14 cellular contexts compared by ENCODE assay signal in genomic region chr2:3408781-3409180, GRCh38. TPM values are rescaled to one million over a fixed set of nuclear protein-coding genes. Genes with fewer than 3 reads are reported as not detected.
A peak's percentile ranks its signal among the peaks of the same experiment; 100 is the strongest.
DNase-seq lines count a peak whose midpoint lies in the region; ATAC-seq and TF ChIP-seq lines count a peak whose summit lies in the region.
"Had no signal": no experiment of that assay in that cellular context is flagged by ENCODE, and none has a peak within 500 bp of the region (broad histone marks: within the 10 kb centered on the region; RNA-seq: fewer than 3 reads in every experiment).

No MANE protein-coding gene starts in this region.

- no peak overlapping the region for H4K8ac ChIP-seq in mesenchymal stem cell (ENCODE audit: low read length)

- no peak overlapping the region for H2BK120ac ChIP-seq in mesenchymal stem cell (ENCODE audit: low read depth, low read length)

- no peak overlapping the region for H3K18ac ChIP-seq in mesenchymal stem cell (ENCODE audit: low read depth in 1 of 2, low read length in 2 of 2)

- TF ChIP-seq CTCF in CD8-positive, alpha-beta T cell (IDR thresholded peaks at IDR 0.05): no peak
- TF ChIP-seq CTCF in OCI-LY3 (IDR thresholded peaks at IDR 0.05; ENCODE audit: low read depth, low read length) (no peak), upper lobe of right lung (IDR thresholded peaks at IDR 0.05) (no peak)

- H3K4me1 ChIP-seq in CD8-positive, alpha-beta T cell (ENCODE audit: insufficient read depth, low read length): no peaks in the 10 kb centered on the region
- H3K4me1 ChIP-seq in OCI-LY3 (ENCODE audit: low read length) (peaks cover 43% of the 10 kb centered on the region), mesenchymal stem cell (ENCODE audit: control insufficient read depth, insufficient read depth, low read depth, low read length) (no peaks in the 10 kb centered on the region), upper lobe of right lung (peaks cover 8% of the 10 kb centered on the region)
- H3K4me1 ChIP-seq: Caco-2, HAP-1 had no signal

- H2BK12ac ChIP-seq in mesenchymal stem cell (ENCODE audit: low read length in 2 of 2): no peak overlapping the region

- H2BK15ac ChIP-seq in mesenchymal stem cell (ENCODE audit: low read depth, poor library complexity, severe bottlenecking): no peak overlapping the region

- peaks cover 8% of the 10 kb centered on the region for H3K36me3 ChIP-seq in CD8-positive, alpha-beta T cell (ENCODE audit: insufficient read depth, low read length)
- H3K36me3 ChIP-seq in OCI-LY3 (replicated peaks; ENCODE audit: low read depth, low read length) (peaks cover 55% of the 10 kb centered on the region), mesenchymal stem cell (ENCODE audit: control insufficient read depth in 1 of 2, insufficient read depth in 2 of 2, low read depth in 1 of 2, low read length in 2 of 2) (peaks cover 15 to 52% of the 10 kb centered on the region in 2 experiments), upper lobe of right lung (peaks cover 4% of the 10 kb centered on the region)

- DNase-seq in CD8-positive, alpha-beta T cell: no peak
- DNase-seq in mesenchymal stem cell: no peak
- DNase-seq in upper lobe of right lung: no peak
- no peak for DNase-seq in stimulated activated naive CD8-positive, alpha-beta T cell treated with anti-CD3 and anti-CD28 coated beads, Interleukin-15, Interleukin-2, amounts not matched to agents 100 U/mL and 50 U/mL, for 24 hours
- no peak for DNase-seq in HT-29 (ENCODE audit: low spot score)
- DNase-seq: C1 segment of cervical spinal cord; Caco-2; CD4-positive, alpha-beta memory T cell; DMS153; DND-41; GOT3; HFFc6 had no signal

- H3K27me3 ChIP-seq in CD8-positive, alpha-beta T cell (ENCODE audit: insufficient read depth, low read length): no peaks in the 10 kb centered on the region
- H3K27me3 ChIP-seq in OCI-LY3 (ENCODE audit: low read depth, low read length) (no peaks in the 10 kb centered on the region), mesenchymal stem cell (ENCODE audit: control insufficient read depth in 1 of 2, insufficient read depth in 1 of 2, low read length in 2 of 2) (no peaks in the 10 kb centered on the region), upper lobe of right lung (no peaks in the 10 kb centered on the region)

- no peak overlapping the region for H3K27ac ChIP-seq in CD8-positive, alpha-beta T cell (ENCODE audit: low read depth, low read length)
- H3K27ac ChIP-seq in OCI-LY3 (ENCODE audit: low read length) (peak overlapping the region; percentile 87), mesenchymal stem cell (ENCODE audit: low read length, poor library complexity, severe bottlenecking) (no peak overlapping the region), upper lobe of right lung (no peak overlapping the region)

- H2AFZ ChIP-seq in OCI-LY3 (ENCODE audit: low read depth, low read length) (no peak overlapping the region), mesenchymal stem cell (ENCODE audit: low read depth, low read length) (no peak overlapping the region)

- H3K9ac ChIP-seq in OCI-LY3 (ENCODE audit: low read length) (no peak overlapping the region), mesenchymal stem cell (ENCODE audit: low read length) (no peak overlapping the region)

- no peak overlapping the region for H3K4ac ChIP-seq in mesenchymal stem cell (ENCODE audit: low read depth in 1 of 2, low read length in 2 of 2)

- intact Hi-C loops in CD8-positive, alpha-beta T cell (cut with DNase I, micrococcal nuclease): no loop called here
- intact Hi-C loops in upper lobe of right lung (cut with DNase I): no loop called here

- H3K79me1 ChIP-seq in mesenchymal stem cell (replicated peaks; ENCODE audit: low read length, poor library complexity, severe bottlenecking): peaks cover 35% of the 10 kb centered on the region

- no peaks in the 10 kb centered on the region for H3K9me3 ChIP-seq in CD8-positive, alpha-beta T cell (ENCODE audit: low read length)
- H3K9me3 ChIP-seq in OCI-LY3 (ENCODE audit: insufficient read depth, low read length): no peaks in the 10 kb centered on the region
- no peaks in the 10 kb centered on the region for H3K9me3 ChIP-seq in mesenchymal stem cell (ENCODE audit: control insufficient read depth, low read length)
- no peaks in the 10 kb centered on the region for H3K9me3 ChIP-seq in upper lobe of right lung
- H3K9me3 ChIP-seq: Caco-2, HAP-1 had no signal

- H3K36me3 Mint-ChIP-seq in CD8-positive, alpha-beta T cell: peaks cover 59% of the 10 kb centered on the region

- H4K20me1 ChIP-seq in OCI-LY3 (ENCODE audit: insufficient read depth, low read length): no peaks in the 10 kb centered on the region

- peaks cover 68% of the 10 kb centered on the region for H3K79me2 ChIP-seq in OCI-LY3 (ENCODE audit: low read length)

- H3K14ac ChIP-seq in mesenchymal stem cell (ENCODE audit: low read length in 2 of 2): no peak overlapping the region

- H3K4me3 ChIP-seq in CD8-positive, alpha-beta T cell (ENCODE audit: low read depth, low read length): no peak overlapping the region
- H3K4me3 ChIP-seq in OCI-LY3 (ENCODE audit: low read length) (no peak overlapping the region), mesenchymal stem cell (ENCODE audit: insufficient read depth in 1 of 2, low read depth in 1 of 2, low read length in 2 of 2) (no peak overlapping the region), upper lobe of right lung (no peak overlapping the region)
- H3K4me3 ChIP-seq: HAP-1 had no signal

- H3K9me3 Mint-ChIP-seq in CD8-positive, alpha-beta T cell: no peaks in the 10 kb centered on the region
- H3K9me3 Mint-ChIP-seq: CD4-positive, alpha-beta memory T cell; HFFc6 had no signal

- no peak overlapping the region for H3K23ac ChIP-seq in mesenchymal stem cell (ENCODE audit: low read length in 2 of 2)

- H3K4me2 ChIP-seq in OCI-LY3 (ENCODE audit: low read length) (0 out of 2 replicates have a peak overlapping the region, but pooled peaks have one; percentile 60), mesenchymal stem cell (ENCODE audit: low read length, poor library complexity, severe bottlenecking) (no peak overlapping the region)

- H2BK5ac ChIP-seq in mesenchymal stem cell (ENCODE audit: low read depth, low read length, poor library complexity, severe bottlenecking): no peak overlapping the region

- WGBS in mesenchymal stem cell: 97% methylated on average over 13 of the region's 13 CpGs

- CTCF ChIA-PET in CD8-positive, alpha-beta T cell (lab: Charles Lee): interaction anchor here (0.7 kb wide), 1 partner anchor 15 kb away, joined by 3 read pairs; no protein-coding TSS in a partner anchor

- no peak overlapping the region for H3K4me3 Mint-ChIP-seq in CD8-positive, alpha-beta T cell
- H3K4me3 Mint-ChIP-seq: CD4-positive, alpha-beta memory T cell; HFFc6 had no signal

- H4K91ac ChIP-seq in mesenchymal stem cell (ENCODE audit: low read length): peak overlapping the region; percentile 53

- POLR2A ChIA-PET in CD8-positive, alpha-beta T cell (lab: Charles Lee): no interaction called here

- ATAC-seq in CD8-positive, alpha-beta T cell: no peak
- ATAC-seq in upper lobe of right lung: peak; percentile 23
- ATAC-seq in stimulated activated naive CD8-positive, alpha-beta T cell treated with anti-CD3 and anti-CD28 coated beads, Interleukin-15, Interleukin-2, amounts not matched to agents 100 U/mL and 50 U/mL, for 24 hours: no peak

- no peak overlapping the region for H2AK5ac ChIP-seq in mesenchymal stem cell (ENCODE audit: low read length, severe bottlenecking)

- H3K27me3 Mint-ChIP-seq in CD8-positive, alpha-beta T cell (ENCODE audit: low read depth): no peaks in the 10 kb centered on the region
- H3K27me3 Mint-ChIP-seq: CD4-positive, alpha-beta memory T cell had no signal

- peaks cover 22% of the 10 kb centered on the region for H3K4me1 Mint-ChIP-seq in CD8-positive, alpha-beta T cell (ENCODE audit: low read depth)

- H3K27ac Mint-ChIP-seq in CD8-positive, alpha-beta T cell: peak overlapping the region; percentile 32
- H3K27ac Mint-ChIP-seq: HFFc6 had no signal

RNA-seq across cellular contexts. Expression of gene TRAPPC12, which starts 29.3 kb away (rescaled TPM):
- total RNA-seq in CD8-positive, alpha-beta T cell: 10 to 100 TPM; 33.3 to 35.1 TPM
- 44.7 TPM for polyA plus RNA-seq in mesenchymal stem cell (2013, experiment 1 of 2)
- polyA plus RNA-seq in mesenchymal stem cell (2013, experiment 2 of 2): 46.6 TPM
- 89.8 TPM for total RNA-seq in upper lobe of right lung
- 77.7 and 86.8 TPM in 2 replicates for total RNA-seq in HT-29 (2014; rRNA removed; shearing (Covaris generic))

RNA-seq across cellular contexts. Expression of gene EIPR1, which starts 31.2 kb away (rescaled TPM):
- total RNA-seq in CD8-positive, alpha-beta T cell: 1 to 10 TPM; 7.1 to 9.7 TPM
- polyA plus RNA-seq in mesenchymal stem cell (2013, experiment 1 of 2): 17.5 TPM
- polyA plus RNA-seq in mesenchymal stem cell (2013, experiment 2 of 2): 16.9 TPM
- total RNA-seq in upper lobe of right lung: 16.6 TPM
- total RNA-seq in HT-29 (2014; rRNA removed; shearing (Covaris generic)): 82.2 and 83.8 TPM in 2 replicates
